Comparison of ENCODE assay signal across 15 cellular contexts in the genomic region with DNA sequence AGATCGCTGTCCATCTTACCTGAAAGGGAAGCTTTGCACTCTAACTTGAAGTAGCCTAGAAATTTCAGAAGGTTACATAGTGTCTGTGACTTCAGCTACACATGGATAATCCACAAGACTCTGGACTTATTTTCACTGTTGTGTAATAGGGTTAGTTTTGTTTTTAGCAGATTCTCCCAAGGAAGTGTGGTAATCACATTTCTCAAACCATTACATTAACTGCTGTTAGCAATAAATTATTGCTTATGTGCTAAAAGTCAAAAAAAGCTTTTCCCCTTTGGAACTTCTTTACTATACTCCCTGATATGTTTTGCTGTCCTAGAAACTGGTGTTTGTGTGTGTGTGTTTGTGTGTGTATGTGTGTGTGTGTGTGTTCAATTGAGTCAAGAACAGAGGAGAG.
DNase-seq lines count a peak whose midpoint lies in the region; ATAC-seq, FAIRE-seq and TF ChIP-seq lines count a peak whose summit lies in the region.
"Had no signal": no experiment of that assay in that cellular context is flagged by ENCODE, and none has a peak within 500 bp of the region (broad histone marks: within the 10 kb centered on the region; RNA-seq: fewer than 3 reads in every experiment).

No MANE protein-coding gene starts in this region.

- no peak for FAIRE-seq in frontal cortex (lab: Jason Lieb, UNC)
- FAIRE-seq: A204.1, GM12891, H1 had no signal

- peaks cover 10% of the 10 kb centered on the region for H3K4me1 Mint-ChIP-seq in T-helper 17 cell

- H3K4me3 ChIP-seq in right atrium auricular region (no peak overlapping the region), tibial artery (no peak overlapping the region), ascending aorta (no peak overlapping the region)
- H3K4me3 ChIP-seq: cardiac muscle cell had no signal

- intact Hi-C loops in Right ventricle myocardium inferior (cut with DNase I) (no loop called here), tibial artery (cut with DNase I; ENCODE audit: low total_unique reads) (no loop called here), ascending aorta (cut with DNase I) (no loop called here)

- H3K27me3 Mint-ChIP-seq in T-helper 17 cell = no peaks in the 10 kb centered on the region

- DNase-seq in Right ventricle myocardium inferior (ENCODE audit: missing footprints) (no peak), right atrium auricular region (ENCODE audit: low spot score) (no peak), T-helper 17 cell (no peak), left lobe of liver (ENCODE audit: low spot score) (no peak), tibial artery (no peak), caudate nucleus (lab: John Stamatoyannopoulos, UW) (no peak), frontal cortex (ENCODE audit: low spot score in 2 of 2) (no peak), ascending aorta (ENCODE audit: low spot score in 2 of 2) (no peak)
- DNase-seq: activated effector memory CD4-positive, alpha-beta T cell treated with anti-CD3 and anti-CD28 coated beads, Interleukin-2, amount 50 U/mL, for 16 hours; NCI-H1417 treated with DMSO at 0.1 percent for 48 hours; NCI-H524 had no signal

- peak; percentile 59 for ATAC-seq in Right ventricle myocardium inferior
- ATAC-seq in T-helper 17 cell = no peak
- peak; percentile 37 for ATAC-seq in left lobe of liver

- H3K27me3 ChIP-seq in right atrium auricular region = no peaks in the 10 kb centered on the region
- H3K27me3 ChIP-seq in tibial artery = no peaks in the 10 kb centered on the region
- H3K27me3 ChIP-seq in ascending aorta = no peaks in the 10 kb centered on the region
- H3K27me3 ChIP-seq: cardiac muscle cell had no signal

- no peak for TF ChIP-seq CTCF in right atrium auricular region (IDR thresholded peaks at IDR 0.05)
- no peak for TF ChIP-seq CTCF in tibial artery (IDR thresholded peaks at IDR 0.05)
- no peak for TF ChIP-seq CTCF in ascending aorta (IDR thresholded peaks at IDR 0.05)

- H3K9me3 ChIP-seq in right atrium auricular region (no peaks in the 10 kb centered on the region), T-helper 17 cell (ENCODE audit: control insufficient read depth, low read length, poor library complexity, severe bottlenecking) (no peaks in the 10 kb centered on the region), tibial artery (no peaks in the 10 kb centered on the region), ascending aorta (no peaks in the 10 kb centered on the region)

- H3K36me3 Mint-ChIP-seq in T-helper 17 cell (ENCODE audit: low read depth) = peaks cover 4% of the 10 kb centered on the region

- H3K36me3 ChIP-seq in right atrium auricular region = no peaks in the 10 kb centered on the region
- no peaks in the 10 kb centered on the region for H3K36me3 ChIP-seq in tibial artery
- H3K36me3 ChIP-seq in ascending aorta = no peaks in the 10 kb centered on the region
- H3K36me3 ChIP-seq: cardiac muscle cell had no signal

- H3K27ac ChIP-seq in right atrium auricular region (peak overlapping the region in 1 of 2 donors; percentile 12), tibial artery (peak overlapping the region; percentile 11 to 12), caudate nucleus (ENCODE audit: low read depth, low read length) (no peak overlapping the region), ascending aorta (no peak overlapping the region)
- H3K27ac ChIP-seq: cardiac muscle cell had no signal

- peak overlapping the region; percentile 51 for H3K27ac Mint-ChIP-seq in T-helper 17 cell

- no peak overlapping the region for H3K4me3 Mint-ChIP-seq in T-helper 17 cell

- H3K4me1 ChIP-seq in right atrium auricular region (peaks cover 0 to 34% of the 10 kb centered on the region in 2 donors), tibial artery (peaks cover 0 to 80% (median 24%) of the 10 kb centered on the region in 4 donors), ascending aorta (peaks cover 5 to 28% of the 10 kb centered on the region in 2 donors)

Comparison
In these comparisons a context has a peak if more than half of its experiments do, and no peak if none do; other contexts are left out.
1. H3K27ac ChIP-seq: peak in tibial artery (2 of 2); none in caudate nucleus (single experiment) and ascending aorta (0 of 2).